ENCODE assay signal across 31 cellular contexts in the genomic region with DNA sequence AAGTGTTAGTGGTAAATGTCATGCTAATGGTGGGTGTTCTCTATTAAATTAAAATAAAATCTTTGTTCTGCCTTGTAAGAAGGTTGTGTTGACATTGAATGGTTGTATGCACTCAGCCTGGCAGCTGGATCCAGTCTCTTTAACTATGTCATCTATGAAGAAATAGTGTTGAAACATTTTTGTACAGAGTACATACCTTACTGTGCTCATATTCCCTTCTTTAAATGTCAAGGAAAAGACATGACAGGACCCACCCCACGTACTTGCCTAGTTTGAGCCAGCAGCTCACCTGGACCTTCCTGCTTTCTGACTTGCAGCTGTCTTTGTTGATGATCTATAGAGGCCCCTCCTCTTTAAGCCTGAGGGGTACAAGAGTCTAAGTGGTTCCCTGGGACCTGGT.
"Had no signal": no experiment of that assay in that cellular context is flagged by ENCODE, and none has a peak within 500 bp of the region (broad histone marks: within the 10 kb centered on the region; RNA-seq: fewer than 3 reads in every experiment).

No MANE protein-coding gene starts in this region.

- H3K27ac ChIP-seq: breast epithelium, colonic mucosa, foreskin keratinocyte, heart right ventricle, lower lobe of right lung, skin epidermis, tibial artery, WERI-Rb-1 had no signal

- H3K4me1 ChIP-seq: colonic mucosa, foreskin keratinocyte had no signal

- H3K4me3 ChIP-seq: breast epithelium, colonic mucosa, heart right ventricle, lower lobe of right lung, mucosa of descending colon, skin epidermis, tibial artery had no signal

- H3K36me3 ChIP-seq: breast epithelium, colonic mucosa, heart right ventricle, lower lobe of right lung, tibial artery, WERI-Rb-1 had no signal

- H3K9me3 ChIP-seq: breast epithelium, colonic mucosa, heart right ventricle, lower lobe of right lung, mucosa of descending colon, SK-N-SH, tibial artery had no signal

- H3K4me2 ChIP-seq: SK-N-SH had no signal

- H3K4me3 Mint-ChIP-seq: activated CD4-positive, alpha-beta memory T cell treated with anti-CD3 and anti-CD28 coated beads, Interleukin-2, amount 10 ng/mL, durations not matched to agents 7 days and 5 days; activated CD4-positive, alpha-beta T cell treated with anti-CD3 and anti-CD28 coated beads, Interleukin-2, amount 10 ng/mL, durations not matched to agents 7 days and 5 days; activated naive CD4-positive, alpha-beta T cell treated with anti-CD3 and anti-CD28 coated beads, Interleukin-2, amount 10 ng/mL, durations not matched to agents 7 days and 5 days; activated naive CD8-positive, alpha-beta T cell treated with anti-CD3 and anti-CD28 coated beads, Interleukin-2, amount 10 ng/mL, durations not matched to agents 7 days and 5 days; activated T-cell treated with anti-CD3 and anti-CD28 coated beads, Interleukin-2, amount 50 U/mL, for 24 hours; central memory CD8-positive, alpha-beta T cell; natural killer cell treated with Interleukin-12 subunit alpha and Interleukin-12 subunit beta and Interleukin-15 and Interleukin-18, amount 100 ng/mL, for 72 hours; stimulated activated memory B cell treated with anti-CD40 and anti-IgM and Interleukin-4, amounts not matched to agents 10 μg/mL and 1 μg/mL and 100 μg/mL, for 72 hours; stimulated activated naive CD8-positive, alpha-beta T cell treated with anti-CD3 and anti-CD28 coated beads, Interleukin-15, amount 100 ng/mL, for 72 hours; T-helper 17 cell had no signal

- DNase-seq: activated CD4-positive, alpha-beta memory T cell treated with anti-CD3 and anti-CD28 coated beads, Interleukin-2, amount 10 ng/mL, durations not matched to agents 7 days and 5 days; activated CD4-positive, alpha-beta T cell treated with anti-CD3 and anti-CD28 coated beads, Interleukin-2, amount 10 ng/mL, durations not matched to agents 7 days and 5 days; activated gamma-delta T cell; activated naive CD4-positive, alpha-beta T cell treated with anti-CD3 and anti-CD28 coated beads, Interleukin-2, amount 10 ng/mL, durations not matched to agents 7 days and 5 days; activated naive CD8-positive, alpha-beta T cell treated with anti-CD3 and anti-CD28 coated beads, Interleukin-2, amount 10 ng/mL, durations not matched to agents 7 days and 5 days; activated T-cell treated with anti-CD3 and anti-CD28 coated beads, Interleukin-2, amount 50 U/mL, for 24 hours; colonic mucosa; effector CD8-positive, alpha-beta T cell; erythroblast; foreskin keratinocyte; kidney glomerular epithelial cell; lower lobe of right lung; mucosa of descending colon; SK-N-SH; stimulated activated CD4-positive, alpha-beta T cell treated with anti-CD3 and anti-CD28 coated beads, Interleukin-4, amount 100 ng/mL, for 4 hours; stimulated activated CD8-positive, alpha-beta memory T cell treated with anti-CD3 and anti-CD28 coated beads, Interleukin-4, amount 100 ng/mL, for 48 hours; stimulated activated naive CD8-positive, alpha-beta T cell treated with anti-CD3 and anti-CD28 coated beads, Interleukin-15, amount 100 ng/mL, for 72 hours; SW 1271; T-helper 17 cell; T1000; tibial artery; WERI-Rb-1 had no signal

- H3K9me3 Mint-ChIP-seq: central memory CD8-positive, alpha-beta T cell; natural killer cell treated with Interleukin-12 subunit alpha and Interleukin-12 subunit beta and Interleukin-15 and Interleukin-18, amount 100 ng/mL, for 72 hours had no signal

- ATAC-seq: activated CD4-positive, CD25-positive, alpha-beta regulatory T cell treated with anti-CD3 and anti-CD28 coated beads, Interleukin-2, amount 50 U/mL, for 24 hours; foreskin keratinocyte; heart right ventricle; left lobe of liver; lower lobe of right lung; mucosa of descending colon; natural killer cell treated with Interleukin-12 subunit alpha and Interleukin-12 subunit beta and Interleukin-15 and Interleukin-18, amount 100 ng/mL, for 72 hours; sciatic nerve; stimulated activated memory B cell treated with anti-CD40 and anti-IgM and Interleukin-4, amounts not matched to agents 10 μg/mL and 1 μg/mL and 100 μg/mL, for 72 hours; stimulated activated naive CD8-positive, alpha-beta T cell treated with anti-CD3 and anti-CD28 coated beads, Interleukin-15, amount 100 ng/mL, for 72 hours; T-helper 17 cell had no signal

- H3K4me1 Mint-ChIP-seq: activated CD4-positive, alpha-beta memory T cell treated with anti-CD3 and anti-CD28 coated beads, Interleukin-2, amount 10 ng/mL, durations not matched to agents 7 days and 5 days; activated naive CD8-positive, alpha-beta T cell treated with anti-CD3 and anti-CD28 coated beads, Interleukin-2, amount 10 ng/mL, durations not matched to agents 7 days and 5 days; central memory CD8-positive, alpha-beta T cell; stimulated activated naive CD8-positive, alpha-beta T cell treated with anti-CD3 and anti-CD28 coated beads, Interleukin-15, amount 100 ng/mL, for 72 hours had no signal

- H3K27ac Mint-ChIP-seq: activated CD4-positive, alpha-beta memory T cell treated with anti-CD3 and anti-CD28 coated beads, Interleukin-2, amount 10 ng/mL, durations not matched to agents 7 days and 5 days; activated CD4-positive, alpha-beta T cell treated with anti-CD3 and anti-CD28 coated beads, Interleukin-2, amount 10 ng/mL, durations not matched to agents 7 days and 5 days; activated naive CD4-positive, alpha-beta T cell treated with anti-CD3 and anti-CD28 coated beads, Interleukin-2, amount 10 ng/mL, durations not matched to agents 7 days and 5 days; activated naive CD8-positive, alpha-beta T cell treated with anti-CD3 and anti-CD28 coated beads, Interleukin-2, amount 10 ng/mL, durations not matched to agents 7 days and 5 days; activated T-cell treated with anti-CD3 and anti-CD28 coated beads, Interleukin-2, amount 50 U/mL, for 24 hours; natural killer cell treated with Interleukin-12 subunit alpha and Interleukin-12 subunit beta and Interleukin-15 and Interleukin-18, amount 100 ng/mL, for 72 hours; stimulated activated memory B cell treated with anti-CD40 and anti-IgM and Interleukin-4, amounts not matched to agents 10 μg/mL and 1 μg/mL and 100 μg/mL, for 72 hours; stimulated activated naive CD8-positive, alpha-beta T cell treated with anti-CD3 and anti-CD28 coated beads, Interleukin-15, amount 100 ng/mL, for 72 hours; T-helper 17 cell had no signal

- H3K9ac ChIP-seq: SK-N-SH had no signal

- H3K27me3 Mint-ChIP-seq: activated T-cell treated with anti-CD3 and anti-CD28 coated beads, Interleukin-2, amount 50 U/mL, for 24 hours; central memory CD8-positive, alpha-beta T cell; natural killer cell treated with Interleukin-12 subunit alpha and Interleukin-12 subunit beta and Interleukin-15 and Interleukin-18, amount 100 ng/mL, for 72 hours; stimulated activated memory B cell treated with anti-CD40 and anti-IgM and Interleukin-4, amounts not matched to agents 10 μg/mL and 1 μg/mL and 100 μg/mL, for 72 hours; stimulated activated naive CD8-positive, alpha-beta T cell treated with anti-CD3 and anti-CD28 coated beads, Interleukin-15, amount 100 ng/mL, for 72 hours had no signal

- H3K27me3 ChIP-seq: breast epithelium, colonic mucosa, tibial artery had no signal
